1 cellular context compared by ENCODE assay signal in the genomic region with DNA sequence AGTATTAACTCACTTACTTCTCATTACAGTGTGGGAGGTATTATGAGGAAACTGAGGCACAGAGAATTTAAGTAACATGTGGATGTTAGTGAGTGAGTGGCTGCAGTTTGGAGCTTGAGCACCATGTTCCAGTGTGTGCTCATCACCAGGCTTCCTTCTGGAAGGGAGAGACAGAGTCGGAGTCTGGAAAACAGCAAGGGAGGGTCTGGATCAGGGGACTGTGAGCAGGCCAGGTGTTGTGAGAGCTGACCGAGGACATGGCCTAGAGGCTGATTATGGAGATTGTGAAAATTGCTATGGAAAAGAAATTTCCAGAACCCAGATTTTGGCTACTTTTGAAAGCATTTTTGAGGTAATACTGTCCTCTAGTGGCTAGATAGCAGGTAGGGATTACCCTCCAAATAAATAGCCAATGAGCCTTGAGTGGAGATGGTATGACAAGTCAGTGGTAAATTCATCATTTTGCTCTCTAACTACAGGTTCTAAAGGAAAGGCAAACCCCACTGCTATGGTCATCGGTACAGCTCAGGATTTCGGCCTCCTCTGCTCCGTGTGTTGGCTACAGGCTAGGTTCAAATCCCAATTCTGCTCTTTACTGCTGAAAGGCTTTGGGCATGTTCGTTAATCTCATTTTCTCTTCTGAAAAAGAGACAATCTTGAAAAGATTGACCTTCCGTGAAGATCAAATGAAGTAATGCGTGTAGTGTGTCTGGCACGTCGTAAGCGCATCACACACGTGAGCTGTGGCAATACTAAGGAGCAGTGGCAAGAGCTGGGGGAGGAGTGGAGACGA.
A peak's percentile ranks its signal among the peaks of the same experiment; 100 is the strongest.
TF ChIP-seq lines count a peak whose summit lies in the region.

No MANE protein-coding gene starts in this region.

TF ChIP-seq in K562, 482 proteins besides CTCF, POLR2A, EP300 and RAD21:
- peak; percentile 83 for TF ChIP-seq SMC3 (conservative IDR thresholded peaks at IDR 0.05; ENCODE audit: insufficient read depth, low read depth, low read length)
- no peak for TF ChIP-seq TBP (optimal IDR thresholded peaks at IDR 0.05; ENCODE audit: low read depth, low read length)
- TF ChIP-seq, protein P1, sequence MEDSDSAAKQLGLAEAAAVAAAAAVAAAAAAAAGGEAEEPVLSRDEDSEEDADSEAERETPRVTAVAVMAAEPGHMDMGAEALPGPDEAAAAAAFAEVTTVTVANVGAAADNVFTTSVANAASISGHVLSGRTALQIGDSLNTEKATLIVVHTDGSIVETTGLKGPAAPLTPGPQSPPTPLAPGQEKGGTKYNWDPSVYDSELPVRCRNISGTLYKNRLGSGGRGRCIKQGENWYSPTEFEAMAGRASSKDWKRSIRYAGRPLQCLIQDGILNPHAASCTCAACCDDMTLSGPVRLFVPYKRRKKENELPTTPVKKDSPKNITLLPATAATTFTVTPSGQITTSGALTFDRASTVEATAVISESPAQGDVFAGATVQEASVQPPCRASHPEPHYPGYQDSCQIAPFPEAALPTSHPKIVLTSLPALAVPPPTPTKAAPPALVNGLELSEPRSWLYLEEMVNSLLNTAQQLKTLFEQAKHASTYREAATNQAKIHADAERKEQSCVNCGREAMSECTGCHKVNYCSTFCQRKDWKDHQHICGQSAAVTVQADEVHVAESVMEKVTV (CRISPR knock-in tag; IDR thresholded peaks at IDR 0.05): peak; percentile 90
- peak; percentile 56; the same call in 1 of the 2 replicates for TF ChIP-seq KLF16 (IDR thresholded peaks at IDR 0.05)
- no peak for TF ChIP-seq NFIX (CRISPR knock-in tag; IDR thresholded peaks at IDR 0.05; ENCODE audit: low read depth)
- no peak for TF ChIP-seq ZNF146 (CRISPR knock-in tag; IDR thresholded peaks at IDR 0.05; ENCODE audit: unreplicated experiment)
- peak; percentile 45 for TF ChIP-seq NFYB (IDR thresholded peaks at IDR 0.05; ENCODE audit: extremely low read depth, insufficient read length)
- TF ChIP-seq POLR3G (IDR thresholded peaks at IDR 0.05; ENCODE audit: extremely low read depth, insufficient read length, insufficient replicate concordance): no peak
- TF ChIP-seq SNRNP70 (optimal IDR thresholded peaks at IDR 0.05; ENCODE audit: low read depth, low read length): no peak
- TF ChIP-seq ZNF239 (CRISPR knock-in tag; IDR thresholded peaks at IDR 0.05): no peak
TF ChIP-seq in K562: peak in this region for 4.
